ENCODE assay signal across 11 cellular contexts in the genomic region with DNA sequence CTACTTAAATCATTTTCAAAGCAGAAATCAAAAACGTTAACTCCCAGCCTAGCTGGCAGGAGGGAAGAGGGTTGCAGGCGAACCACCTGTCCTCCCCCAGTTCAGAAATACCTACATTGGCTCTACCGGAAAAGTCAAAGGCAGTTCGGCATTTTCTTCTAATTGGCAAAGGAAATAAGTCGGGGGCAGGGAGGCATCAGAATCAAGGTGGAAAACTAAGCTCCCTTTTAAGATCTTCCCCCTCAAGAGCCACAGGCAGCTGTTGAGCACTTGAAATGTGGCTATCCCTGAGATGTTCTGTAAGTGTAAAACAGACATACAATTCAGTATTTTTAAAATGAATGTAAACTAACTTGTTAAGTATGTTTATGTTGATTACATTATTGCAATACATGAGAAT. TPM values are rescaled to one million over a fixed set of nuclear protein-coding genes. Genes with fewer than 3 reads are reported as not detected.
DNase-seq lines count a peak whose midpoint lies in the region; ATAC-seq, FAIRE-seq and TF ChIP-seq lines count a peak whose summit lies in the region.
"Had no signal": no experiment of that assay in that cellular context is flagged by ENCODE, and none has a peak within 500 bp of the region (broad histone marks: within the 10 kb centered on the region; RNA-seq: fewer than 3 reads in every experiment).

No MANE protein-coding gene starts in this region.

- 2% methylated on average over 5 of the region's 5 CpGs for WGBS in GM12878 (ENCODE audit: insufficient coverage, insufficient replicate concordance, low lambda C conversion rate, missing lambda C conversion rate)

- H3K4me1 ChIP-seq in GM12878 (ENCODE audit: control insufficient read depth, insufficient read depth, low read length) = peaks cover 7% of the 10 kb centered on the region

- peaks cover 0 to 5% (median 2%) of the 10 kb centered on the region in 3 donors for H3K27me3 Mint-ChIP-seq in CD14-positive monocyte (ENCODE audit: low read depth in 3 of 3)
- peaks cover 0 to 5% of the 10 kb centered on the region in 2 donors for H3K27me3 Mint-ChIP-seq in natural killer cell treated with Interleukin-12 subunit alpha and Interleukin-12 subunit beta and Interleukin-15 and Interleukin-18, amount 100 ng/mL, for 72 hours

- H3K27ac ChIP-seq in HL-60 (replicated peaks) (no peak overlapping the region), GM12878 (ENCODE audit: control insufficient read depth, insufficient read depth) (no peak overlapping the region)

- no peak overlapping the region for H2AFZ ChIP-seq in GM12878 (ENCODE audit: control insufficient read depth, low read depth, low read length)

- ATAC-seq in GM12878 = no peak
- ATAC-seq in natural killer cell treated with Interleukin-12 subunit alpha and Interleukin-12 subunit beta and Interleukin-15 and Interleukin-18, amount 100 ng/mL, for 72 hours = no peak

- H3K79me2 ChIP-seq in GM12878 (ENCODE audit: control insufficient read depth, insufficient read depth, low read length) = no peaks in the 10 kb centered on the region

- no peak for TF ChIP-seq RAD21 in GM12878 (IDR thresholded peaks at IDR 0.05; ENCODE audit: insufficient read depth, low read depth, low read length)

- RAD21 ChIA-PET in GM12878 (lab: Charles Lee; ENCODE audit: unreplicated experiment) = interaction anchor here (1.0 to 1.8 kb wide), 3 partner anchors 21 to 164 kb away, joined by 4 to 5 read pairs (median 4); no protein-coding TSS in a partner anchor

- TF ChIP-seq EP300 in GM12878 (IDR thresholded peaks at IDR 0.05; ENCODE audit: borderline replicate concordance in 1 of 2, control insufficient read depth in 1 of 2, low read depth in 2 of 2, low read length in 2 of 2) = no peak

- POLR2A ChIA-PET in GM12878 (lab: Charles Lee) = no interaction called here

- in situ Hi-C loops in GM12878 (cut with MboI) = no loop called here

- CTCF ChIA-PET in GM12878 (lab: Yijun Ruan, JAX) = interaction anchor here (0.6 to 2.8 kb wide), 10 partner anchors 42 to 738 kb away, joined by 3 to 8 read pairs (median 3); no protein-coding TSS in a partner anchor

- peak overlapping the region in 4 of 7 donors; percentile 31 to 92 (median 58) for H3K27ac Mint-ChIP-seq in CD14-positive monocyte
- H3K27ac Mint-ChIP-seq in natural killer cell treated with Interleukin-12 subunit alpha and Interleukin-12 subunit beta and Interleukin-15 and Interleukin-18, amount 100 ng/mL, for 72 hours = peak overlapping the region; percentile 84

- H3K36me3 ChIP-seq in GM12878 (ENCODE audit: control insufficient read depth in 2 of 2, insufficient read depth in 2 of 2, low read length in 1 of 2) = no peaks in the 10 kb centered on the region

- no peak for FAIRE-seq in GM12878 (lab: Jason Lieb, UNC)
- FAIRE-seq: RCC 7860, small intestine had no signal

- H3K4me2 ChIP-seq in GM12878 (ENCODE audit: control insufficient read depth, insufficient read depth) = peak overlapping the region; percentile 94; the same call in 1 of the 2 replicates

- DNase-seq in CD14-positive monocyte (ENCODE audit: low spot score) (no peak), HL-60 (ENCODE audit: low read depth in 1 of 2, low spot score in 1 of 2) (no peak), GM12878 (ENCODE audit: low read depth, low spot score) (no peak), NCI-H2107 treated with DMSO at 0.1 percent for 48 hours (lab: John Stamatoyannopoulos, UW; ENCODE audit: unreplicated experiment) (no peak), COLO668 (lab: John Stamatoyannopoulos, UW; ENCODE audit: unreplicated experiment) (no peak), NCI-H2081 treated with DMSO at 0.1 percent for 48 hours (lab: John Stamatoyannopoulos, UW) (no peak), HuH-7 (ENCODE audit: low spot score) (no peak)
- DNase-seq in natural killer cell treated with Interleukin-12 subunit alpha and Interleukin-12 subunit beta and Interleukin-15 and Interleukin-18, amount 100 ng/mL, for 72 hours (ENCODE audit: low spot score) = no peak
- DNase-seq: trophoblast cell had no signal

- TF ChIP-seq CTCF in CD14-positive monocyte (IDR thresholded peaks at IDR 0.05) (no peak), HL-60 (IDR thresholded peaks at IDR 0.05; ENCODE audit: insufficient read depth, low read length) (no peak), GM12878 (IDR thresholded peaks at IDR 0.05 in 2 of 3, conservative IDR thresholded peaks at IDR 0.05 in 1 of 3; ENCODE audit: control insufficient read depth in 2 of 3, extremely low read depth in 1 of 3, insufficient read depth in 1 of 3, low read depth in 3 of 3, low read length in 3 of 3) (no peak)

- no peak overlapping the region for H3K9ac ChIP-seq in GM12878 (ENCODE audit: control insufficient read depth, insufficient read depth, low read length)

- no peaks in the 10 kb centered on the region for H4K20me1 ChIP-seq in GM12878 (ENCODE audit: control insufficient read depth, insufficient read depth)

- peaks cover 4 to 7% of the 10 kb centered on the region in 2 donors for H3K36me3 Mint-ChIP-seq in CD14-positive monocyte
- no peaks in the 10 kb centered on the region for H3K36me3 Mint-ChIP-seq in natural killer cell treated with Interleukin-12 subunit alpha and Interleukin-12 subunit beta and Interleukin-15 and Interleukin-18, amount 100 ng/mL, for 72 hours

- peak overlapping the region; percentile 93 to 96 for H3K4me3 Mint-ChIP-seq in CD14-positive monocyte
- H3K4me3 Mint-ChIP-seq in natural killer cell treated with Interleukin-12 subunit alpha and Interleukin-12 subunit beta and Interleukin-15 and Interleukin-18, amount 100 ng/mL, for 72 hours = peak overlapping the region; percentile 93

- H3K4me1 Mint-ChIP-seq in CD14-positive monocyte = peaks cover 44% of the 10 kb centered on the region
- peaks cover 49 to 50% of the 10 kb centered on the region in 2 donors for H3K4me1 Mint-ChIP-seq in natural killer cell treated with Interleukin-12 subunit alpha and Interleukin-12 subunit beta and Interleukin-15 and Interleukin-18, amount 100 ng/mL, for 72 hours (ENCODE audit: low read depth in 2 of 2)

- no peak for TF ChIP-seq POLR2A in GM12878 (IDR thresholded peaks at IDR 0.05; ENCODE audit: low read depth, low read length)

- no peaks in the 10 kb centered on the region for H3K9me3 Mint-ChIP-seq in CD14-positive monocyte
- no peaks in the 10 kb centered on the region for H3K9me3 Mint-ChIP-seq in natural killer cell treated with Interleukin-12 subunit alpha and Interleukin-12 subunit beta and Interleukin-15 and Interleukin-18, amount 100 ng/mL, for 72 hours

- no peaks in the 10 kb centered on the region for H3K27me3 ChIP-seq in HL-60 (ENCODE audit: insufficient read depth, poor library complexity, severe bottlenecking)
- H3K27me3 ChIP-seq in GM12878 (replicated peaks in 1 of 2; ENCODE audit: control insufficient read depth in 2 of 2, insufficient read depth in 2 of 2, low read length in 1 of 2) = no peaks in the 10 kb centered on the region; a peak in 1 of 4 replicates

- no TSS peak for BruUV-seq in GM12878 (replicated peaks; lab: Mats Ljungman, UMichigan)

- intact Hi-C loops in CD14-positive monocyte (cut with micrococcal nuclease) (loop anchor here in 1 of 2 donors (5.0 kb wide), 1 partner anchor 42 kb away; no protein-coding TSS in a partner anchor), GM12878 (cut with micrococcal nuclease; ENCODE audit: unreplicated experiment) (loop anchor here (2.0 kb wide), 1 partner anchor 97 kb away; no protein-coding TSS in a partner anchor)

- H3K9me3 ChIP-seq in GM12878 (replicated peaks; ENCODE audit: control insufficient read depth, insufficient read depth, low read length) = no peaks in the 10 kb centered on the region

- SMC1A ChIA-PET in GM12878 (lab: Charles Lee; ENCODE audit: uncharacterized antibody, unreplicated experiment) = interaction anchor here (0.7 to 1.7 kb wide), 5 partner anchors 46 to 863 kb away, joined by 3 to 4 read pairs (median 3); no protein-coding TSS in a partner anchor

- H3K4me3 ChIP-seq in HL-60 (replicated peaks; ENCODE audit: insufficient read depth, low read length) (peak overlapping the region; percentile 79), GM12878 (peak overlapping the region; percentile 19; the same call in 1 of the 2 replicates)

TF ChIP-seq in GM12878, 131 proteins besides CTCF, POLR2A, EP300 and RAD21 (continues in another document):
- TF ChIP-seq IKZF1 (conservative IDR thresholded peaks at IDR 0.05) = no peak
- TF ChIP-seq, protein P1, sequence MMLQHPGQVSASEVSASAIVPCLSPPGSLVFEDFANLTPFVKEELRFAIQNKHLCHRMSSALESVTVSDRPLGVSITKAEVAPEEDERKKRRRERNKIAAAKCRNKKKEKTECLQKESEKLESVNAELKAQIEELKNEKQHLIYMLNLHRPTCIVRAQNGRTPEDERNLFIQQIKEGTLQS (IDR thresholded peaks at IDR 0.05; ENCODE audit: borderline replicate concordance, extremely low read depth, low read depth, low read length) = no peak
- TF ChIP-seq BMI1 (IDR thresholded peaks at IDR 0.05; ENCODE audit: borderline replicate concordance) = no peak

RNA-seq across cellular contexts. Expression of gene ELMO1, which starts 1.0 kb away (rescaled TPM):
- polyA plus RNA-seq in CD14-positive monocyte = 10 to 100 TPM; 46.6 to 46.7 TPM
- total RNA-seq in GM12878 (2013; cell fraction: nucleolus; rRNA removed) = 410 and 467 TPM in 2 replicates
- 63.2 and 74.4 TPM in 2 replicates for total RNA-seq in GM12878 (2014; rRNA removed)
- total RNA-seq in GM12878 (2014; rRNA removed; fragmentation: Illumina TruSeq; extraction: Trizol) = 70.7 and 71.4 TPM in 2 replicates
- 74.5 and 81.6 TPM in 2 replicates for total RNA-seq in GM12878 (2021)
- 34.7 TPM for polyA plus RNA-seq in GM12878 (2011; ENCODE audit: low read depth)
- polyA plus RNA-seq in GM12878 (2011; rRNA removed) = 44.1 and 67.7 TPM in 2 replicates
- polyA plus RNA-seq in GM12878 (2011; cell fraction: cytosol; rRNA removed) = 66.4 and 90.6 TPM in 2 replicates
- 61.5 and 64.7 TPM in 2 replicates for polyA plus RNA-seq in GM12878 (2011; cell fraction: nucleus; rRNA removed)
- polyA plus RNA-seq in GM12878 (2012) = 45.2 and 53.2 TPM in 2 replicates
- polyA plus RNA-seq in GM12878 (2014; fragmentation: Illumina TruSeq; extraction: Trizol) = 85.9 and 92.7 TPM in 2 replicates
- 10 to 100 TPM; 22.6 to 26.1 TPM for polyA plus RNA-seq in GM12878 (2014; fragmentation: Nextera tagmentation; extraction: Ambion mirVana)
- 41.5 and 50.0 TPM in 2 replicates for polyA plus RNA-seq in GM12878 (2014; rRNA removed)
- polyA plus RNA-seq in GM12878 (2016; fragmentation: Nextera tagmentation; extraction: Ambion mirVana) = 10 to 100 TPM; 43.0 to 45.9 TPM
- polyA minus RNA-seq in GM12878 (2011; rRNA and poly(A)+ RNA removed) = 194 and 201 TPM in 2 replicates
- 74.2 and 82.4 TPM in 2 replicates for polyA minus RNA-seq in GM12878 (2011; cell fraction: cytosol; rRNA and poly(A)+ RNA removed)
- polyA minus RNA-seq in GM12878 (2011; cell fraction: nucleus; rRNA and poly(A)+ RNA removed) = 198 and 264 TPM in 2 replicates
- total RNA-seq in natural killer cell treated with Interleukin-12 subunit alpha and Interleukin-12 subunit beta and Interleukin-15 and Interleukin-18, amount 100 ng/mL, for 72 hours = 100 to 1,000 TPM in 1 of 2 donors, 10 to 100 TPM in 1; 36.8 to 103 TPM
